Comparison of ENCODE assay signal across 1 cellular context in genomic region chr10:12445701-12446334, GRCh38.
TF ChIP-seq lines count a peak whose summit lies in the region.

No MANE protein-coding gene starts in this region.

TF ChIP-seq in GM23338, 12 proteins besides CTCF, POLR2A, EP300 and RAD21 (continued from another document):
- TF ChIP-seq ZNF462 (CRISPR knock-in tag; IDR thresholded peaks at IDR 0.05): no peak
- no peak for TF ChIP-seq CREB1 (CRISPR knock-in tag; IDR thresholded peaks at IDR 0.05; ENCODE audit: low read depth)
- no peak for TF ChIP-seq EZH2phosphoT487 (IDR thresholded peaks at IDR 0.05; ENCODE audit: unreplicated experiment)
- TF ChIP-seq STAT1 (IDR thresholded peaks at IDR 0.05; ENCODE audit: unreplicated experiment): no peak
- no peak for TF ChIP-seq EZH2 (IDR thresholded peaks at IDR 0.05; ENCODE audit: low read depth, unreplicated experiment)
